ENCODE assay signal across 1 cellular context in the genomic region with DNA sequence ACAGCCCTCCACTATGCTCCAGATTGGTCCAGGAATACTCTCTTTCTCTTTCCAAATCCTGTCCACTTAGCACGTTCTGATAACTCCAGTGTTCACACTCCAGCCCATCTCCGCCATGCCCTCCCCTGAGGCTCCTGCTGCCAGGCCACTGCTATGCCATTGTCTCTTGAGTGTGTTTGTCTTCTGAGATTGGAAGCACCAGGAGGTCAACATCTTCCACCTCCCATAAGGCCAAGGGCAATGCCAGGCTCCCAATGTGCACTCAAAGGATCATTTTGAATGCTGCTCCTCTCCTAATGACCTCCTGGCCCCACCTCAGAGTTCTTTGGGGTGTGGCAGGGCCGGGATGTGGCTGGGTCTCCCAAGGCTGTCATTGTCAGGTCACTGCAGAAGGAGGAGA.
TF ChIP-seq lines count a peak whose summit lies in the region.

No MANE protein-coding gene starts in this region.

TF ChIP-seq in H1, 55 proteins besides CTCF, POLR2A, EP300 and RAD21:
- TF ChIP-seq SP1 (IDR thresholded peaks at IDR 0.05; ENCODE audit: low read depth, low read length) (no peak), MAFK (IDR thresholded peaks at IDR 0.05; ENCODE audit: low read depth, low read length) (no peak), ZNF274 (IDR thresholded peaks at IDR 0.05; ENCODE audit: borderline replicate concordance, extremely low read depth, low read length) (no peak), CBX8 (IDR thresholded peaks at IDR 0.05; ENCODE audit: borderline replicate concordance, low read depth, low read length) (no peak), RXRA (IDR thresholded peaks at IDR 0.05; ENCODE audit: insufficient read depth, low read depth, low read length) (no peak), KDM5A (IDR thresholded peaks at IDR 0.05; ENCODE audit: low read length) (no peak), RBBP5 (IDR thresholded peaks at IDR 0.05; ENCODE audit: borderline replicate concordance, low read depth, low read length) (no peak), YY1 (IDR thresholded peaks at IDR 0.05; ENCODE audit: low read depth, low read length) (no peak), CBX5 (IDR thresholded peaks at IDR 0.05; ENCODE audit: low read depth, low read length) (no peak), TCF12 (IDR thresholded peaks at IDR 0.05; ENCODE audit: low read depth, low read length) (no peak), BCL11A (IDR thresholded peaks at IDR 0.05; ENCODE audit: low read depth in 2 of 2, low read length in 2 of 2) (no peak), BRCA1 (IDR thresholded peaks at IDR 0.05; ENCODE audit: low read depth, low read length) (no peak), POU5F1 (IDR thresholded peaks at IDR 0.05; ENCODE audit: low read depth, low read length) (no peak), CHD2 (IDR thresholded peaks at IDR 0.05; ENCODE audit: low read length) (no peak), JUND (IDR thresholded peaks at IDR 0.05; ENCODE audit: low read length) (no peak), CTBP2 (IDR thresholded peaks at IDR 0.05; ENCODE audit: borderline replicate concordance, insufficient read depth, insufficient read length, low read length) (no peak), FOSL1 (IDR thresholded peaks at IDR 0.05; ENCODE audit: insufficient read depth, low read depth, low read length) (no peak)
- TF ChIP-seq, protein P1, sequence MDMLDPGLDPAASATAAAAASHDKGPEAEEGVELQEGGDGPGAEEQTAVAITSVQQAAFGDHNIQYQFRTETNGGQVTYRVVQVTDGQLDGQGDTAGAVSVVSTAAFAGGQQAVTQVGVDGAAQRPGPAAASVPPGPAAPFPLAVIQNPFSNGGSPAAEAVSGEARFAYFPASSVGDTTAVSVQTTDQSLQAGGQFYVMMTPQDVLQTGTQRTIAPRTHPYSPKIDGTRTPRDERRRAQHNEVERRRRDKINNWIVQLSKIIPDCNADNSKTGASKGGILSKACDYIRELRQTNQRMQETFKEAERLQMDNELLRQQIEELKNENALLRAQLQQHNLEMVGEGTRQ (IDR thresholded peaks at IDR 0.05; ENCODE audit: low read length), result no peak
